In genomic region chr16:68790944-68791343, GRCh38 we compare ENCODE assay signal across 17 cellular contexts. TPM values are rescaled to one million over a fixed set of nuclear protein-coding genes. Genes with fewer than 3 reads are reported as not detected.
DNase-seq lines count a peak whose midpoint lies in the region; ATAC-seq and TF ChIP-seq lines count a peak whose summit lies in the region.
"Had no signal": no experiment of that assay in that cellular context is flagged by ENCODE, and none has a peak within 500 bp of the region (broad histone marks: within the 10 kb centered on the region; RNA-seq: fewer than 3 reads in every experiment).

No MANE protein-coding gene starts in this region.

- H3K9me3 Mint-ChIP-seq in nephron progenitor cell (no peaks in the 10 kb centered on the region), type B pancreatic cell (no peaks in the 10 kb centered on the region)
- H3K9me3 Mint-ChIP-seq: CD4-positive, CD25-positive, alpha-beta regulatory T cell had no signal

- H3K36me3 Mint-ChIP-seq in nephron progenitor cell (ENCODE audit: low read depth) (no peaks in the 10 kb centered on the region), type B pancreatic cell (peaks cover 8% of the 10 kb centered on the region)
- H3K36me3 Mint-ChIP-seq: CD4-positive, CD25-positive, alpha-beta regulatory T cell had no signal

- no peak for TF ChIP-seq CTCF in RWPE1 (conservative IDR thresholded peaks at IDR 0.05; ENCODE audit: low read depth)
- TF ChIP-seq CTCF in nephron progenitor cell (IDR thresholded peaks at IDR 0.05), result no peak
- no peak for TF ChIP-seq CTCF in type B pancreatic cell (conservative IDR thresholded peaks at IDR 0.05)

- H3K27me3 Mint-ChIP-seq in nephron progenitor cell (ENCODE audit: low read depth, poor library complexity), result peaks cover 7% of the 10 kb centered on the region
- no peaks in the 10 kb centered on the region for H3K27me3 Mint-ChIP-seq in type B pancreatic cell
- H3K27me3 Mint-ChIP-seq: CD4-positive, CD25-positive, alpha-beta regulatory T cell had no signal

- CTCF ChIA-PET in RWPE1 (lab: Yijun Ruan, JAX), result interaction anchor here (0.6 kb wide), 1 partner anchor 510 kb away, joined by 3 read pairs; no protein-coding TSS in a partner anchor

- H3K27ac ChIP-seq in RWPE1, result peak overlapping the region; percentile 85
- H3K27ac ChIP-seq in epithelial cell of prostate, result peak overlapping the region; percentile 65

- POLR2A ChIA-PET in RWPE1 (lab: Yijun Ruan, JAX; ENCODE audit: low non-redundant PET), result no interaction called here

- H3K4me3 Mint-ChIP-seq in nephron progenitor cell (no peak overlapping the region), type B pancreatic cell (no peak overlapping the region)
- H3K4me3 Mint-ChIP-seq: CD4-positive, CD25-positive, alpha-beta regulatory T cell had no signal

- H3K4me1 Mint-ChIP-seq in nephron progenitor cell, result peaks cover 26% of the 10 kb centered on the region
- H3K4me1 Mint-ChIP-seq in type B pancreatic cell (ENCODE audit: unreplicated experiment), result peaks cover 37% of the 10 kb centered on the region
- H3K4me1 Mint-ChIP-seq: CD4-positive, CD25-positive, alpha-beta regulatory T cell had no signal

- DNase-seq in RWPE1 (ENCODE audit: low spot score) (no peak), epithelial cell of prostate (ENCODE audit: low read depth, low spot score) (no peak), nephron progenitor cell (no peak), type B pancreatic cell (ENCODE audit: extremely low spot score, unreplicated experiment) (no peak)
- DNase-seq: activated CD4-positive, alpha-beta T cell treated with anti-CD3 and anti-CD28 coated beads, Interleukin-2, amount 50 U/mL, for 48 hours; anterior cingulate cortex; CD4-positive, CD25-positive, alpha-beta regulatory T cell; MM.1S; mucosa of descending colon; NCI-H2107; SIG-M5; stimulated activated CD4-positive, alpha-beta T cell treated with anti-CD3 and anti-CD28 coated beads, Interleukin-2, amount 100 ng/mL, for 24 hours; stimulated activated CD8-positive, alpha-beta memory T cell treated with anti-CD3 and anti-CD28 coated beads, Interleukin-4, amount 100 ng/mL, for 48 hours had no signal

- ATAC-seq in HG03460 (IDR thresholded peaks at IDR 0.05; ENCODE audit: unreplicated experiment) (no peak), HG02938 (IDR thresholded peaks at IDR 0.05; ENCODE audit: unreplicated experiment) (no peak), HG02870 (IDR thresholded peaks at IDR 0.05; ENCODE audit: unreplicated experiment) (no peak)

- H3K27ac Mint-ChIP-seq in nephron progenitor cell (peak overlapping the region; percentile 19), type B pancreatic cell (peak overlapping the region; percentile 83)
- H3K27ac Mint-ChIP-seq: CD4-positive, CD25-positive, alpha-beta regulatory T cell had no signal

RNA-seq across cellular contexts. Expression of gene TANGO6, which starts 52.4 kb away (rescaled TPM):
- total RNA-seq in type B pancreatic cell (ENCODE audit: low replicate concordance), result 5.0 and 13.0 TPM in 2 replicates

RNA-seq across cellular contexts. Expression of gene CDH1, which starts 53.9 kb away (rescaled TPM):
- total RNA-seq in type B pancreatic cell (ENCODE audit: low replicate concordance), result 190 and 544 TPM in 2 replicates
- total RNA-seq: dermis microvascular lymphatic vessel endothelial cell had no signal
